1 cellular context compared by ENCODE assay signal in genomic region chr1:155642559-155643180, GRCh38.
TF ChIP-seq lines count a peak whose summit lies in the region.

No MANE protein-coding gene starts in this region.

TF ChIP-seq in K562, 482 proteins besides CTCF, POLR2A, EP300 and RAD21:
- TF ChIP-seq ZNF445 (CRISPR knock-in tag; IDR thresholded peaks at IDR 0.05; ENCODE audit: low read depth) (peak; percentile 90), TRIM24 (IDR thresholded peaks at IDR 0.05) (0 out of 4 replicates have a peak, but pooled peaks of 1 of the 2 experiments have one; percentile 49), CBX5 (IDR thresholded peaks at IDR 0.05; ENCODE audit: borderline replicate concordance, low read depth) (peak; percentile 85; the same call in 1 of the 2 replicates), TRIM28 (IDR thresholded peaks at IDR 0.05) (peak; percentile 83), CBX1 (IDR thresholded peaks at IDR 0.05; ENCODE audit: low read depth) (0 out of 2 replicates have a peak, but pooled peaks have one; percentile 48), CBX3 (IDR thresholded peaks at IDR 0.05; ENCODE audit: borderline replicate concordance in 1 of 2, low read length in 2 of 2) (peak in 1 of 2 experiments; percentile 91; a peak in 1 of 3 replicates)
